ENCODE assay signal across 26 cellular contexts in the genomic region with DNA sequence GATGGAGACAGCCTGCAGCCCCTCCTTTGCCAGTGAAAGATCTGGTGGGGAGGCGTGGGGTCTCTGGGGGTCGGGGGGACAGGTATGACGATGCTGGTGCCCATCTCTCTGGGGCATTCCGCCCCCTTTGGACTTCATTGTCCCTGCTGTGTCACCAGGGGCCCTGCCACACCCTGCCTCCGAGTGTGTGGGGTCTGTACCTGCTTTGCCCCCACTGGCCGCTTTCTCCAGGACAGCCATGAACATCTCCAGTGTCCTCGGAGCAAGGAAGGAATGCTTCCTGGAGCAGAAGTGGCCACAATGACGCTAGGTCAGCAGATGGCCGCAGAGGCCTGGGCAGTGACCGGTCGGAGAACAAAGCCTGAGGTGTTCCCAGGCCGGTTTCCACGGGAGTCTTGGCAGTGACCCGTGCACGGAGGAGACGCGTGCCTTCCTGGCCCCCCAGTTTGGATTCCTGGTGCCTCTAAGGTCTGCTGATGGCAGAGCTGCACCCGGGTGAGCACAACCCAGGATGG.
"Had no signal": no experiment of that assay in that cellular context is flagged by ENCODE, and none has a peak within 500 bp of the region (broad histone marks: within the 10 kb centered on the region; RNA-seq: fewer than 3 reads in every experiment).

No MANE protein-coding gene starts in this region.

- H3K9me3 Mint-ChIP-seq: activated CD4-positive, alpha-beta memory T cell treated with anti-CD3 and anti-CD28 coated beads for 36 hours; activated CD4-positive, alpha-beta T cell treated with anti-CD3 and anti-CD28 coated beads, Interleukin-2, amount 10 ng/mL, durations not matched to agents 7 days and 5 days; activated naive CD4-positive, alpha-beta T cell treated with anti-CD3 and anti-CD28 coated beads for 36 hours; activated T-helper 17 cell treated with anti-CD3 and anti-CD28 coated beads, Interleukin-2, amount 50 U/mL, for 72 hours; brain had no signal

- DNase-seq: activated CD4-positive, alpha-beta memory T cell treated with anti-CD3 and anti-CD28 coated beads for 36 hours; activated CD4-positive, alpha-beta T cell treated with anti-CD3 and anti-CD28 coated beads, Interleukin-2, amount 10 ng/mL, durations not matched to agents 7 days and 5 days; activated CD4-positive, CD25-positive, alpha-beta regulatory T cell; activated gamma-delta T cell; activated naive CD4-positive, alpha-beta T cell treated with anti-CD3 and anti-CD28 coated beads for 36 hours; activated T-cell treated with anti-CD3 and anti-CD28 coated beads for 4 hours; activated T-cell treated with anti-CD3 and anti-CD28 coated beads, Interleukin-2, amount 50 U/mL, for 48 hours; amygdala; Karpas-422; NCI-H1048; NCI-H1417; NCI-H2029; NCI-H2107; NCI-H2171 treated with DMSO at 0.1 percent for 48 hours; NCI-H226; NCI-H526 treated with DMSO at 0.1 percent for 48 hours; NCI-H82; OCI-M1; RPMI8226; T-helper 1 cell had no signal

- H3K27ac Mint-ChIP-seq: activated CD4-positive, alpha-beta memory T cell treated with anti-CD3 and anti-CD28 coated beads for 36 hours; activated CD4-positive, alpha-beta T cell treated with anti-CD3 and anti-CD28 coated beads, Interleukin-2, amount 10 ng/mL, durations not matched to agents 7 days and 5 days; activated naive CD4-positive, alpha-beta T cell treated with anti-CD3 and anti-CD28 coated beads for 36 hours; activated naive CD8-positive, alpha-beta T cell; activated T-helper 17 cell treated with anti-CD3 and anti-CD28 coated beads, Interleukin-2, amount 50 U/mL, for 72 hours; brain had no signal

- H3K27me3 Mint-ChIP-seq: activated CD4-positive, alpha-beta memory T cell treated with anti-CD3 and anti-CD28 coated beads for 36 hours; activated naive CD8-positive, alpha-beta T cell had no signal

- H3K4me3 Mint-ChIP-seq: activated CD4-positive, alpha-beta memory T cell treated with anti-CD3 and anti-CD28 coated beads for 36 hours; activated CD4-positive, alpha-beta T cell treated with anti-CD3 and anti-CD28 coated beads, Interleukin-2, amount 10 ng/mL, durations not matched to agents 7 days and 5 days; activated naive CD4-positive, alpha-beta T cell treated with anti-CD3 and anti-CD28 coated beads for 36 hours; activated naive CD8-positive, alpha-beta T cell; activated T-helper 17 cell treated with anti-CD3 and anti-CD28 coated beads, Interleukin-2, amount 50 U/mL, for 72 hours; brain had no signal

- H3K27ac ChIP-seq: SK-N-MC, VCaP had no signal

- H3K36me3 Mint-ChIP-seq: activated CD4-positive, alpha-beta memory T cell treated with anti-CD3 and anti-CD28 coated beads for 36 hours; activated naive CD8-positive, alpha-beta T cell; brain had no signal

- ATAC-seq: activated T-helper 17 cell treated with anti-CD3 and anti-CD28 coated beads, Interleukin-2, amount 50 U/mL, for 72 hours; Right ventricle myocardium inferior had no signal

- H3K4me3 ChIP-seq: SK-N-MC had no signal

- H3K4me1 Mint-ChIP-seq: activated CD4-positive, alpha-beta T cell treated with anti-CD3 and anti-CD28 coated beads, Interleukin-2, amount 10 ng/mL, durations not matched to agents 7 days and 5 days; activated T-helper 17 cell treated with anti-CD3 and anti-CD28 coated beads, Interleukin-2, amount 50 U/mL, for 72 hours; brain had no signal
